ENCODE assay signal across 1 cellular context in genomic region chr15:78301813-78302212, GRCh38.
TF ChIP-seq lines count a peak whose summit lies in the region.

No MANE protein-coding gene starts in this region.

TF ChIP-seq in GM12878, 131 proteins besides CTCF, POLR2A, EP300 and RAD21 (continued from another document):
- TF ChIP-seq SMAD1 (IDR thresholded peaks at IDR 0.05; ENCODE audit: low read depth, partially characterized antibody) = no peak
